ENCODE assay signal across 2 cellular contexts in the genomic region with DNA sequence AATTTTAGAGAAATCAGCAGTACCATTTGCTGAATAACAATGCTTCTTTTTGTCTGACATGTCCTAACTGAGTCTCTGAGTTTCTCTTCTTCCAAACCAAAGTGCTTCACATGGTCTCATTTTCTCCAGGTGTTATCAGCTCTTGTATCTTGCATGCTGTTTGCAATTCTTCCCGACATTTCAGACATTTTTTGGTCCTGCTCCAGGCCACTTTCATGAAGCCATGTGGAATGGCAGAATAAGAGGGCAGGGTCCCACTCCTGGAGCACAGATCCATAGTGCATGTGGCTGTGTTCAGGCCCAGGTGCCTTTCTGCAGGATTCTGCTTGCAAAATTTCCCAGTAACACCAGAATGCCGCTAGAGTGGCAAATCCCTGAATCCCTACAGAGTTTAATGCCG.
TF ChIP-seq lines count a peak whose summit lies in the region.

No MANE protein-coding gene starts in this region.

TF ChIP-seq in GM23338, 12 proteins besides CTCF, POLR2A, EP300 and RAD21:
- TF ChIP-seq ZNF114 (CRISPR knock-in tag; IDR thresholded peaks at IDR 0.05) (no peak), CREB1 (CRISPR knock-in tag; IDR thresholded peaks at IDR 0.05; ENCODE audit: low read depth) (no peak), ETS1 (IDR thresholded peaks at IDR 0.05) (no peak), EZH2phosphoT487 (IDR thresholded peaks at IDR 0.05; ENCODE audit: unreplicated experiment) (no peak), JUNB (IDR thresholded peaks at IDR 0.05; ENCODE audit: unreplicated experiment) (no peak), ZNF331 (CRISPR knock-in tag; IDR thresholded peaks at IDR 0.05; ENCODE audit: low read depth) (no peak)

TF ChIP-seq in H1, 55 proteins besides CTCF, POLR2A, EP300 and RAD21:
- no peak for TF ChIP-seq SP4 (IDR thresholded peaks at IDR 0.05; ENCODE audit: low read length)
- TF ChIP-seq USF2 (IDR thresholded peaks at IDR 0.05; ENCODE audit: low read length): no peak
- TF ChIP-seq SP1 (IDR thresholded peaks at IDR 0.05; ENCODE audit: low read depth, low read length): no peak
- no peak for TF ChIP-seq RBBP5 (IDR thresholded peaks at IDR 0.05; ENCODE audit: borderline replicate concordance, low read depth, low read length)
- TF ChIP-seq EGR1 (IDR thresholded peaks at IDR 0.05; ENCODE audit: borderline replicate concordance, low read depth, low read length): no peak
- no peak for TF ChIP-seq HDAC6 (IDR thresholded peaks at IDR 0.05; ENCODE audit: low read depth, low read length)
- TF ChIP-seq JUN (IDR thresholded peaks at IDR 0.05; ENCODE audit: low read depth, low read length): no peak
- no peak for TF ChIP-seq KDM4A (IDR thresholded peaks at IDR 0.05; ENCODE audit: low read depth, low read length, severe bottlenecking)
- TF ChIP-seq TBP (IDR thresholded peaks at IDR 0.05; ENCODE audit: low read depth, low read length): no peak
- TF ChIP-seq ZNF274 (IDR thresholded peaks at IDR 0.05; ENCODE audit: borderline replicate concordance, extremely low read depth, low read length): no peak
- TF ChIP-seq, protein P1, sequence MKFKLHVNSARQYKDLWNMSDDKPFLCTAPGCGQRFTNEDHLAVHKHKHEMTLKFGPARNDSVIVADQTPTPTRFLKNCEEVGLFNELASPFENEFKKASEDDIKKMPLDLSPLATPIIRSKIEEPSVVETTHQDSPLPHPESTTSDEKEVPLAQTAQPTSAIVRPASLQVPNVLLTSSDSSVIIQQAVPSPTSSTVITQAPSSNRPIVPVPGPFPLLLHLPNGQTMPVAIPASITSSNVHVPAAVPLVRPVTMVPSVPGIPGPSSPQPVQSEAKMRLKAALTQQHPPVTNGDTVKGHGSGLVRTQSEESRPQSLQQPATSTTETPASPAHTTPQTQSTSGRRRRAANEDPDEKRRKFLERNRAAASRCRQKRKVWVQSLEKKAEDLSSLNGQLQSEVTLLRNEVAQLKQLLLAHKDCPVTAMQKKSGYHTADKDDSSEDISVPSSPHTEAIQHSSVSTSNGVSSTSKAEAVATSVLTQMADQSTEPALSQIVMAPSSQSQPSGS (IDR thresholded peaks at IDR 0.05; ENCODE audit: low read length): no peak
- TF ChIP-seq SUZ12 (IDR thresholded peaks at IDR 0.05; ENCODE audit: low read length): no peak
- no peak for TF ChIP-seq KDM1A (IDR thresholded peaks at IDR 0.05; ENCODE audit: borderline replicate concordance, low read length)
- no peak for TF ChIP-seq YY1 (IDR thresholded peaks at IDR 0.05; ENCODE audit: low read depth, low read length)
- no peak for TF ChIP-seq SIN3A (conservative IDR thresholded peaks at IDR 0.05 in 1 of 2, IDR thresholded peaks at IDR 0.05 in 1 of 2; ENCODE audit: low read depth in 1 of 2, low read length in 2 of 2)
- no peak for TF ChIP-seq EZH2 (IDR thresholded peaks at IDR 0.05; ENCODE audit: low read depth, low read length, severe bottlenecking)
- no peak for TF ChIP-seq CBX8 (IDR thresholded peaks at IDR 0.05; ENCODE audit: borderline replicate concordance, low read depth, low read length)
- TF ChIP-seq BACH1 (IDR thresholded peaks at IDR 0.05; ENCODE audit: low read length): no peak
TF ChIP-seq in H1: peak in this region for 0.
